Comparison of ENCODE assay signal across 1 cellular context in the genomic region with DNA sequence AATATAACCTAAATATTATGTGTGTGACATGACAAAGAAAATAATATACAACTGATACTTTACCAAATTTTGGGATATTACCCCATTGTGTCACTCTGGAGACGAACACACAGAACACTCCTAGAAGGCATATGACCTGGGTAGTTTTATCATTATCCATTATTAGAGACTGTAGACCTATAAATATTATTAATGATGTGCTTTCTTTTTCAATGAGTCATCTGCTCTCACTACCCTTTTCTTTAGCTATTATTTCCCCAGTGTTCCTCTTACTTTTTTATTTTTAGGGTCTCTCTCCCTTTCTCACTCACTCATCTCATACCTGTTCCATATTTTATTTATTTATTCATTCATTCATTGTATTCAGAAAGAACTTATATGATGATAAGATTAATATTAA.
TF ChIP-seq lines count a peak whose summit lies in the region.

No MANE protein-coding gene starts in this region.

TF ChIP-seq in GM12878, 131 proteins besides CTCF, POLR2A, EP300 and RAD21 (continued from another document):
- TF ChIP-seq ESRRA (IDR thresholded peaks at IDR 0.05; ENCODE audit: low read length): no peak
- 0 out of 2 replicates have a peak, but pooled peaks have one; percentile 44 for TF ChIP-seq ZBED1 (IDR thresholded peaks at IDR 0.05; ENCODE audit: borderline replicate concordance)
- TF ChIP-seq ZNF274 (IDR thresholded peaks at IDR 0.05; ENCODE audit: insufficient read depth, insufficient read length): no peak
- TF ChIP-seq RUNX3 (IDR thresholded peaks at IDR 0.05; ENCODE audit: low read length): 0 out of 2 replicates have a peak, but pooled peaks have one; percentile 24
- no peak for TF ChIP-seq ZNF217 (IDR thresholded peaks at IDR 0.05)
- TF ChIP-seq IKZF2 (IDR thresholded peaks at IDR 0.05): peak; percentile 77 to 85; a peak in 3 of 4 replicates
- TF ChIP-seq, protein P1, sequence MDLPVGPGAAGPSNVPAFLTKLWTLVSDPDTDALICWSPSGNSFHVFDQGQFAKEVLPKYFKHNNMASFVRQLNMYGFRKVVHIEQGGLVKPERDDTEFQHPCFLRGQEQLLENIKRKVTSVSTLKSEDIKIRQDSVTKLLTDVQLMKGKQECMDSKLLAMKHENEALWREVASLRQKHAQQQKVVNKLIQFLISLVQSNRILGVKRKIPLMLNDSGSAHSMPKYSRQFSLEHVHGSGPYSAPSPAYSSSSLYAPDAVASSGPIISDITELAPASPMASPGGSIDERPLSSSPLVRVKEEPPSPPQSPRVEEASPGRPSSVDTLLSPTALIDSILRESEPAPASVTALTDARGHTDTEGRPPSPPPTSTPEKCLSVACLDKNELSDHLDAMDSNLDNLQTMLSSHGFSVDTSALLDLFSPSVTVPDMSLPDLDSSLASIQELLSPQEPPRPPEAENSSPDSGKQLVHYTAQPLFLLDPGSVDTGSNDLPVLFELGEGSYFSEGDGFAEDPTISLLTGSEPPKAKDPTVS (IDR thresholded peaks at IDR 0.05; ENCODE audit: low read depth, low read length): no peak
- peak; percentile 59; the same call in 1 of the 2 replicates for TF ChIP-seq RAD51 (IDR thresholded peaks at IDR 0.05)
- TF ChIP-seq ATF7 (IDR thresholded peaks at IDR 0.05; ENCODE audit: low read depth): peak; percentile 85
- TF ChIP-seq CBX3 (IDR thresholded peaks at IDR 0.05; ENCODE audit: borderline replicate concordance, low read depth): no peak
TF ChIP-seq in GM12878: peak in this region for 25.
